ENCODE assay signal across 7 cellular contexts in the genomic region with DNA sequence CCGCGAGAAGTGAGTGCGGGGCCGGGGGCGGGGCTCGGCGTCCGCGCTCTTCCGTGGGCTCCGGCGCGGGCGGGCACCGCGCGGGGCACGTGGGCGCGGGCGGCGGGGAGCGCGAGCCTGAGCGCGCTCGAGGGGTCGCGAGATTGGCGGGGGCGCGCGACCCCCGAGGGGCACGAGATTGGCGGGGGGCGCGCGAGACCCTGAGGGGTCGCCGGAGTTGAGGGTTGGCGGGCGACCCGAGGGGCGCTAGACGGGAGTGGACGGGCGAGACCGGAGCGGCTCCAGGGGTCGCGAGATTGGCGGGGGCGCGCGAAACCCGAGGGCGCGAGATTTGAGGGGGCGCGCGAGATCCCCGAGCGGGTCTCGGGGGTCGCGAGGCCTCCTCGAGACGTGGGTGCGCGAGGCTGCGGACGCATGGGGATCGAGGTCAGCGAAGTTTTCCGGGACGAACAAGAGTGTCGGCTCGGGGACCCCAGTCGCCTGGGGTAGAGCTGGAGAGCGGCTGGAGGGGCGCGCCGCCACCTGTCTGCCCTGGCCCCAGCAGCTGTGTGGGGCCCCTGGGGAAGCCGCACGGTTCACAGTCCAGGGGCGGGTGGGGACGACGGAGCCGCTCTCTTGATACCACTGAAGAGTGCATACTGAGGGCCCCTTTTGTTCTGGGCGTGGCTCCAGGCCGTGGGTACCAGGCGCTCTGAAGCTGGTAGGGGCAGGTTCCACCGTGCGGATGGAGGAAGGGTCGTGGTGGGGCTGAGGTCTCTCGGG. TPM values are rescaled to one million over a fixed set of nuclear protein-coding genes. Genes with fewer than 3 reads are reported as not detected.
A peak's percentile ranks its signal among the peaks of the same experiment; 100 is the strongest.
DNase-seq lines count a peak whose midpoint lies in the region; ATAC-seq and TF ChIP-seq lines count a peak whose summit lies in the region.

No MANE protein-coding gene starts in this region.

- H3K9me3 ChIP-seq in HUES64 (ENCODE audit: insufficient read depth, low read depth, low read length), result no peaks in the 10 kb centered on the region

- TF ChIP-seq CTCF in GM13977 (IDR thresholded peaks at IDR 0.05; ENCODE audit: extremely low read depth, insufficient read depth, missing control alignments) (no peak), fibroblast of pulmonary artery (IDR thresholded peaks at IDR 0.05; ENCODE audit: low read length, missing control alignments) (no peak)

- peaks cover 28% of the 10 kb centered on the region for H3K36me3 Mint-ChIP-seq in activated CD8-positive, alpha-beta T cell treated with anti-CD3 and anti-CD28 coated beads, Interleukin-2, amount 10 ng/mL, durations not matched to agents 7 days and 5 days (ENCODE audit: low read depth)

- H3K27ac ChIP-seq in HUES64 (ENCODE audit: low read depth, low read length), result no peak overlapping the region
- H3K27ac ChIP-seq in rectal smooth muscle tissue (ENCODE audit: low read depth, low read length), result peak overlapping the region; percentile 56

- CTCF ChIA-PET in activated CD8-positive, alpha-beta T cell treated with anti-CD3 and anti-CD28 coated beads, Interleukin-2, amount 10 ng/mL, durations not matched to agents 7 days and 5 days (lab: Charles Lee), result interaction anchor here (0.7 to 2.6 kb wide), 10 partner anchors 9 to 427 kb away, joined by 3 to 18 read pairs (median 6); partner anchors contain the start of gene LSM4

- H3K9ac ChIP-seq in HUES64 (ENCODE audit: low read depth, low read length) (peak overlapping the region; percentile 61), rectal smooth muscle tissue (ENCODE audit: low read length) (peak overlapping the region; percentile 19)

- peak overlapping the region; percentile 85 for H3K27ac Mint-ChIP-seq in activated CD8-positive, alpha-beta T cell treated with anti-CD3 and anti-CD28 coated beads, Interleukin-2, amount 10 ng/mL, durations not matched to agents 7 days and 5 days

- peaks cover 82% of the 10 kb centered on the region for H3K4me1 Mint-ChIP-seq in activated CD8-positive, alpha-beta T cell treated with anti-CD3 and anti-CD28 coated beads, Interleukin-2, amount 10 ng/mL, durations not matched to agents 7 days and 5 days (ENCODE audit: low read depth)

- POLR2A ChIA-PET in activated CD8-positive, alpha-beta T cell treated with anti-CD3 and anti-CD28 coated beads, Interleukin-2, amount 10 ng/mL, durations not matched to agents 7 days and 5 days (lab: Charles Lee), result interaction anchor here (0.9 to 5.6 kb wide), 5 partner anchors 9 to 140 kb away, joined by 3 to 61 read pairs (median 4); partner anchors contain the start of genes FKBP8, JUND and LSM4

- DNase-seq in GM13977 (ENCODE audit: low spot score) (peak; percentile 71), fibroblast of pulmonary artery (ENCODE audit: low read depth) (no peak), pons (ENCODE audit: low spot score) (no peak)
- peak; percentile 71 for DNase-seq in activated CD8-positive, alpha-beta T cell treated with anti-CD3 and anti-CD28 coated beads, Interleukin-2, amount 10 ng/mL, durations not matched to agents 7 days and 5 days

- no peaks in the 10 kb centered on the region for H3K36me3 ChIP-seq in HUES64 (ENCODE audit: insufficient read depth, low read length)
- H3K36me3 ChIP-seq in rectal smooth muscle tissue (ENCODE audit: control insufficient read depth, insufficient read depth, low read length), result no peaks in the 10 kb centered on the region

- no peaks in the 10 kb centered on the region for H3K27me3 Mint-ChIP-seq in activated CD8-positive, alpha-beta T cell treated with anti-CD3 and anti-CD28 coated beads, Interleukin-2, amount 10 ng/mL, durations not matched to agents 7 days and 5 days (ENCODE audit: low read depth)

- peak overlapping the region; percentile 59 for H3K4me3 ChIP-seq in HUES64 (ENCODE audit: low read length)
- peak overlapping the region; percentile 75 for H3K4me3 ChIP-seq in fibroblast of pulmonary artery (replicated peaks; ENCODE audit: low read depth, low read length)
- H3K4me3 ChIP-seq in rectal smooth muscle tissue (ENCODE audit: low read length), result peak overlapping the region; percentile 69

- H3K4me3 Mint-ChIP-seq in activated CD8-positive, alpha-beta T cell treated with anti-CD3 and anti-CD28 coated beads, Interleukin-2, amount 10 ng/mL, durations not matched to agents 7 days and 5 days, result peak overlapping the region; percentile 93

- WGBS in HUES64, result 4% methylated on average over 97 of the region's 97 CpGs

- in situ Hi-C loops in GM13977 (cut with MboI; ENCODE audit: low pct_unique_long_range_greater_than_20kb, low sequenced_read_pairs, unreplicated experiment), result no loop called here

- H3K27me3 ChIP-seq in HUES64 (ENCODE audit: insufficient read depth, low read length), result peaks cover 27% of the 10 kb centered on the region
- H3K27me3 ChIP-seq in rectal smooth muscle tissue (ENCODE audit: control insufficient read depth, insufficient read depth, low read length), result peaks cover 10% of the 10 kb centered on the region

- H3K4me1 ChIP-seq in HUES64 (ENCODE audit: insufficient read depth, low read length) (peaks cover 14% of the 10 kb centered on the region), rectal smooth muscle tissue (ENCODE audit: control insufficient read depth, insufficient read depth, low read length) (peaks cover 26% of the 10 kb centered on the region)

- no peaks in the 10 kb centered on the region for H3K9me3 Mint-ChIP-seq in activated CD8-positive, alpha-beta T cell treated with anti-CD3 and anti-CD28 coated beads, Interleukin-2, amount 10 ng/mL, durations not matched to agents 7 days and 5 days (ENCODE audit: insufficient read depth)

- ATAC-seq in activated CD8-positive, alpha-beta T cell treated with anti-CD3 and anti-CD28 coated beads, Interleukin-2, amount 10 ng/mL, durations not matched to agents 7 days and 5 days, result peak; percentile 28
- no peak for ATAC-seq in HG02870 (IDR thresholded peaks at IDR 0.05; ENCODE audit: unreplicated experiment)

RNA-seq across cellular contexts. Expression of gene SSBP4, which starts 0.7 kb away (rescaled TPM):
- polyA plus RNA-seq in HUES64 (2013, experiment 1 of 2), result 35.2 TPM
- 53.3 TPM for polyA plus RNA-seq in HUES64 (2013, experiment 2 of 2)
- total RNA-seq in activated CD8-positive, alpha-beta T cell treated with anti-CD3 and anti-CD28 coated beads, Interleukin-2, amount 10 ng/mL, durations not matched to agents 7 days and 5 days, result 100 to 1,000 TPM; 198 to 204 TPM

RNA-seq across cellular contexts. Expression of gene ISYNA1, which starts 18.1 kb away (rescaled TPM):
- 136 TPM for polyA plus RNA-seq in HUES64 (2013, experiment 1 of 2)
- polyA plus RNA-seq in HUES64 (2013, experiment 2 of 2), result 178 TPM
- 10 to 100 TPM; 26.7 to 33.5 TPM for total RNA-seq in activated CD8-positive, alpha-beta T cell treated with anti-CD3 and anti-CD28 coated beads, Interleukin-2, amount 10 ng/mL, durations not matched to agents 7 days and 5 days

RNA-seq across cellular contexts. Expression of gene LRRC25, which starts 22.5 kb away (rescaled TPM):
- 0.10 TPM for polyA plus RNA-seq in HUES64 (2013, experiment 1 of 2)
- polyA plus RNA-seq in HUES64 (2013, experiment 2 of 2), result not detected
- under 1 TPM; 0.53 to 0.68 TPM for total RNA-seq in activated CD8-positive, alpha-beta T cell treated with anti-CD3 and anti-CD28 coated beads, Interleukin-2, amount 10 ng/mL, durations not matched to agents 7 days and 5 days

RNA-seq across cellular contexts. Expression of gene GDF15, which starts 33.9 kb away (rescaled TPM):
- 3.7 TPM for polyA plus RNA-seq in HUES64 (2013, experiment 1 of 2)
- polyA plus RNA-seq in HUES64 (2013, experiment 2 of 2), result 4.2 TPM
- total RNA-seq in activated CD8-positive, alpha-beta T cell treated with anti-CD3 and anti-CD28 coated beads, Interleukin-2, amount 10 ng/mL, durations not matched to agents 7 days and 5 days, result not detected

Comparison
In these comparisons a context has a peak if more than half of its experiments do, and no peak if none do; other contexts are left out.
1. DNase-seq: peak in GM13977 (single experiment) and activated CD8-positive, alpha-beta T cell treated with anti-CD3 and anti-CD28 coated beads, Interleukin-2, amount 10 ng/mL, durations not matched to agents 7 days and 5 days (single experiment); none in fibroblast of pulmonary artery (single experiment) and pons (single experiment).
2. Peak in every context shown above with its lines, with median percentiles within 50 percentile points of each other: H3K4me3 ChIP-seq.